In genomic region chr6:5763871-5764270, GRCh38 we compare ENCODE assay signal across 12 cellular contexts.
DNase-seq lines count a peak whose midpoint lies in the region; ATAC-seq and TF ChIP-seq lines count a peak whose summit lies in the region.
"Had no signal": no experiment of that assay in that cellular context is flagged by ENCODE, and none has a peak within 500 bp of the region (broad histone marks: within the 10 kb centered on the region; RNA-seq: fewer than 3 reads in every experiment).

No MANE protein-coding gene starts in this region.

- CTCF ChIA-PET in activated naive CD4-positive, alpha-beta T cell treated with anti-CD3 and anti-CD28 coated beads, Interleukin-2, amount 10 ng/mL, durations not matched to agents 7 days and 5 days (lab: Charles Lee): no interaction called here

- in situ Hi-C loops in KBM-7 (cut with MboI; ENCODE audit: low pct_unique_long_range_greater_than_20kb, low sequenced_read_pairs): no loop called here

- peak overlapping the region; percentile 65 for H3K4me3 ChIP-seq in thoracic aorta
- H3K4me3 ChIP-seq: HAP-1 had no signal

- intact Hi-C loops in cardiac septum (cut with DNase I): loop anchor here (2.0 to 10.0 kb wide), 2 partner anchors 19 to 289 kb away; no protein-coding TSS in a partner anchor
- intact Hi-C loops in Right ventricle myocardium inferior (cut with DNase I): loop anchor here (10.0 kb wide), 4 partner anchors 109 to 259 kb away; no protein-coding TSS in a partner anchor

- H3K27ac ChIP-seq in thoracic aorta: peak overlapping the region; percentile 73 to 76

- DNase-seq in cardiac septum (ENCODE audit: low spot score) (peak; percentile 63), Right ventricle myocardium inferior (ENCODE audit: missing footprints) (no peak), KBM-7 (peak; percentile 53), glomerular visceral epithelial cell (ENCODE audit: extremely low spot score) (peak; percentile 81), thoracic aorta (ENCODE audit: low spot score) (no peak), iPS-NIHi11 (ENCODE audit: low spot score) (no peak)
- DNase-seq in activated naive CD4-positive, alpha-beta T cell treated with anti-CD3 and anti-CD28 coated beads, Interleukin-2, amount 10 ng/mL, durations not matched to agents 7 days and 5 days: no peak
- DNase-seq in effector CD8-positive, alpha-beta T cell (lab: John Stamatoyannopoulos, UW): no peak
- DNase-seq: NCI-H748 treated with DMSO at 0.1 percent for 48 hours had no signal

- H3K36me3 Mint-ChIP-seq in activated naive CD4-positive, alpha-beta T cell treated with anti-CD3 and anti-CD28 coated beads, Interleukin-2, amount 10 ng/mL, durations not matched to agents 7 days and 5 days: peaks cover 4% of the 10 kb centered on the region

- peaks cover 32 to 54% of the 10 kb centered on the region in 2 donors for H3K4me1 ChIP-seq in thoracic aorta (ENCODE audit: control insufficient read depth in 1 of 2, low read depth in 2 of 2)
- H3K4me1 ChIP-seq: HAP-1 had no signal

- H3K36me3 ChIP-seq in thoracic aorta: no peaks in the 10 kb centered on the region
- H3K36me3 ChIP-seq: HAP-1 had no signal

- ATAC-seq in Right ventricle myocardium inferior: no peak
- no peak for ATAC-seq in thoracic aorta (ENCODE audit: insufficient number of reproducible peaks, low FRiP score, low read depth)

- no peak for TF ChIP-seq CTCF in thoracic aorta (IDR thresholded peaks at IDR 0.05)

- H3K27ac Mint-ChIP-seq in activated naive CD4-positive, alpha-beta T cell treated with anti-CD3 and anti-CD28 coated beads, Interleukin-2, amount 10 ng/mL, durations not matched to agents 7 days and 5 days: no peak overlapping the region
- H3K27ac Mint-ChIP-seq: activated T-helper 1 cell treated with anti-CD3 and anti-CD28 coated beads, Interleukin-12 subunit alpha, Interleukin-12 subunit beta, Interleukin-2, Interleukin-4 antibody, amounts not matched to agents 30 ng/mL and 10 ng/mL and 1 ng/mL, durations not matched to agents 14 hours and 24 hours and 36 hours; T-helper 2 cell treated with Interferon-gamma antibody and Interleukin-4, amounts not matched to agents 5 μg/mL and 100 μg/mL, for 36 hours had no signal

- H3K9me3 Mint-ChIP-seq in activated naive CD4-positive, alpha-beta T cell treated with anti-CD3 and anti-CD28 coated beads, Interleukin-2, amount 10 ng/mL, durations not matched to agents 7 days and 5 days: peaks cover 5% of the 10 kb centered on the region

- H3K4me1 Mint-ChIP-seq in activated naive CD4-positive, alpha-beta T cell treated with anti-CD3 and anti-CD28 coated beads, Interleukin-2, amount 10 ng/mL, durations not matched to agents 7 days and 5 days: no peaks in the 10 kb centered on the region

- H3K27me3 ChIP-seq in thoracic aorta (replicated peaks; ENCODE audit: insufficient read depth): no peaks in the 10 kb centered on the region

- no peaks in the 10 kb centered on the region for H3K27me3 Mint-ChIP-seq in activated naive CD4-positive, alpha-beta T cell treated with anti-CD3 and anti-CD28 coated beads, Interleukin-2, amount 10 ng/mL, durations not matched to agents 7 days and 5 days

- no peaks in the 10 kb centered on the region for H3K9me3 ChIP-seq in thoracic aorta
- H3K9me3 ChIP-seq: HAP-1 had no signal

- H3K4me3 Mint-ChIP-seq in activated naive CD4-positive, alpha-beta T cell treated with anti-CD3 and anti-CD28 coated beads, Interleukin-2, amount 10 ng/mL, durations not matched to agents 7 days and 5 days: no peak overlapping the region
- H3K4me3 Mint-ChIP-seq: activated T-helper 1 cell treated with anti-CD3 and anti-CD28 coated beads, Interleukin-12 subunit alpha, Interleukin-12 subunit beta, Interleukin-2, Interleukin-4 antibody, amounts not matched to agents 30 ng/mL and 10 ng/mL and 1 ng/mL, durations not matched to agents 14 hours and 24 hours and 36 hours; T-helper 2 cell treated with Interferon-gamma antibody and Interleukin-4, amounts not matched to agents 5 μg/mL and 100 μg/mL, for 36 hours had no signal

Comparison
In these comparisons a context has a peak if more than half of its experiments do, and no peak if none do; other contexts are left out.
1. DNase-seq: peak in cardiac septum (single experiment), KBM-7 (single experiment) and glomerular visceral epithelial cell (single experiment); none in Right ventricle myocardium inferior (single experiment), thoracic aorta (single experiment), activated naive CD4-positive, alpha-beta T cell treated with anti-CD3 and anti-CD28 coated beads, Interleukin-2, amount 10 ng/mL, durations not matched to agents 7 days and 5 days (single experiment), effector CD8-positive, alpha-beta T cell (single experiment) and iPS-NIHi11 (single experiment).